8 cellular contexts compared by ENCODE assay signal in genomic region chr11:112024778-112025678, GRCh38. TPM values are rescaled to one million over a fixed set of nuclear protein-coding genes. Genes with fewer than 3 reads are reported as not detected.
DNase-seq lines count a peak whose midpoint lies in the region; ATAC-seq and TF ChIP-seq lines count a peak whose summit lies in the region.

DLAT (plus strand) TSS chr11:112025408; CDS start chr11:112025473, 65 bp downstream.

- no peaks in the 10 kb centered on the region for H3K9me3 Mint-ChIP-seq in chondrocyte (ENCODE audit: low read depth)

- H3K27me3 Mint-ChIP-seq in chondrocyte (ENCODE audit: low read depth) = no peaks in the 10 kb centered on the region

- H3K27ac Mint-ChIP-seq in chondrocyte (ENCODE audit: unreplicated experiment) = peak within 1 kb of the TSS; percentile 90

- H3K36me3 Mint-ChIP-seq in chondrocyte (ENCODE audit: low read depth) = peaks cover 17% of the 10 kb centered on the region

- ATAC-seq in GM19035 (IDR thresholded peaks at IDR 0.05; ENCODE audit: unreplicated experiment) = peak; percentile 84
- peak; percentile 61 for ATAC-seq in HG03342 (IDR thresholded peaks at IDR 0.05; ENCODE audit: unreplicated experiment)

- TF ChIP-seq CTCF in chondrocyte (IDR thresholded peaks at IDR 0.05) = peak; percentile 9

- H3K4me3 Mint-ChIP-seq in chondrocyte (ENCODE audit: unreplicated experiment) = peak within 1 kb of the TSS; percentile 99

- DNase-seq in AG20443 (ENCODE audit: low spot score) (peak; percentile 91), NCI-H460 (ENCODE audit: extremely low read depth, low read depth) (peak; percentile 64), chondrocyte (ENCODE audit: low spot score) (peak; percentile 94), kidney glomerular epithelial cell (lab: John Stamatoyannopoulos, UW) (peak; percentile 75)
- peak; percentile 88 for DNase-seq in activated CD4-positive, CD25-positive, alpha-beta regulatory T cell treated with anti-CD3 and anti-CD28 coated beads, Interleukin-2, amount 50 U/mL, for 72 hours
- DNase-seq in stimulated activated CD4-positive, alpha-beta T cell treated with anti-CD3 and anti-CD28 coated beads, Interleukin-1b, Interleukin-23, amount 100 ng/mL, for 24 hours (ENCODE audit: low read depth in 4 of 4, low spot score in 1 of 4) = peak; percentile 49 to 82 (median 69)

- H3K4me1 Mint-ChIP-seq in chondrocyte (ENCODE audit: low read depth) = peaks cover 23% of the 10 kb centered on the region

RNA-seq across cellular contexts. Expression of gene DLAT, which starts in this region (rescaled TPM):
- 57.8 and 59.1 TPM in 2 replicates for total RNA-seq in NCI-H460 (2014; rRNA removed; shearing (Covaris generic))
- 32.7 and 49.6 TPM in 2 replicates for polyA plus RNA-seq in NCI-H460 (2014; cell fraction: nucleus; rRNA removed)
- total RNA-seq in chondrocyte = 24.9 to 31.6 TPM (median 27.7 TPM) in 3 replicates

Comparison
In these comparisons a context has a peak if more than half of its experiments do, and no peak if none do; other contexts are left out.
1. Peak in every context shown above with its lines: DNase-seq and ATAC-seq.